8 cellular contexts compared by ENCODE assay signal in the genomic region with DNA sequence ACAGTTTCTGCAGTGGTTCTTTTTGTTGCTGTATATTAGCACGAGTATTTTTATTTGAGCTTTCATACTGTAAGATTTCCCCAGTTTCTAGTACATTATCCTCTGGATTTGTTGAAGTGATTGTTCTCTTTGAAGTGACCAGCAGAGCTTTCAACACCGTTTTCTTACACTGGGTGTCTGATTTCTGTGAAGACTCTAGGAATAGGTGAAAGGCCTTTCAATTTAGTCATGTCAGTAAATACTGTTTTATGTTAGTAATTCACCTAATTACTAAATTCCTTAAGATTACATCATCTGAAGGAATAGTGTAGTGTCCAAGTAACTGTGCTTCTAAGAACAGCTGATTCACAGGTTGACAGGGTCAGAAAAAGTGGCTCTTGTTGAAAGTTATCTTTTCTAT. TPM values are rescaled to one million over a fixed set of nuclear protein-coding genes. Genes with fewer than 3 reads are reported as not detected.
DNase-seq lines count a peak whose midpoint lies in the region; ATAC-seq, FAIRE-seq and TF ChIP-seq lines count a peak whose summit lies in the region.

No MANE protein-coding gene starts in this region.

- TF ChIP-seq CTCF in omental fat pad (IDR thresholded peaks at IDR 0.05): no peak

- H3K9ac ChIP-seq in endocrine pancreas (ENCODE audit: control insufficient read depth, insufficient read depth, low read length): no peak overlapping the region

- ATAC-seq in omental fat pad (ENCODE audit: low FRiP score): peak; percentile 14

- peaks cover 27% of the 10 kb centered on the region for H3K4me1 ChIP-seq in endocrine pancreas (ENCODE audit: control insufficient read depth, insufficient read depth, low read length)

- no peaks in the 10 kb centered on the region for H3K27me3 ChIP-seq in endocrine pancreas (ENCODE audit: control insufficient read depth, insufficient read depth, low read length)

- H3K9me3 ChIP-seq in endocrine pancreas (ENCODE audit: control insufficient read depth, low read length): no peaks in the 10 kb centered on the region

- TF ChIP-seq POLR2A in GM12891 (IDR thresholded peaks at IDR 0.05; ENCODE audit: low read depth, low read length): no peak

- H3K4me3 ChIP-seq in endocrine pancreas (ENCODE audit: control insufficient read depth, insufficient read depth, low read length): peak overlapping the region; percentile 99

- no peaks in the 10 kb centered on the region for H3K36me3 ChIP-seq in endocrine pancreas (ENCODE audit: control insufficient read depth, insufficient read depth, low read length)

- peak; percentile 69 for DNase-seq in ELR (ENCODE audit: low read depth)
- peak; percentile 22 for DNase-seq in OCI-M1 (lab: John Stamatoyannopoulos, UW)
- DNase-seq in omental fat pad (ENCODE audit: low spot score): no peak
- DNase-seq in GM12891 (ENCODE audit: insufficient read length, low spot score): no peak
- DNase-seq in activated CD4-positive, CD25-positive, alpha-beta regulatory T cell treated with anti-CD3 and anti-CD28 coated beads, Interleukin-2, amount 50 U/mL, for 72 hours: no peak
- no peak for DNase-seq in NCI-H2029 treated with DMSO at 0.1 percent for 48 hours (lab: John Stamatoyannopoulos, UW)
- DNase-seq in activated CD4-positive, alpha-beta T cell treated with anti-CD3 and anti-CD28 coated beads, Interleukin-2, amount 50 U/mL, for 48 hours: no peak

- FAIRE-seq in GM12891 (lab: Jason Lieb, UNC): no peak

TF ChIP-seq in GM12891, 5 proteins besides CTCF, POLR2A, EP300 and RAD21:
- no peak for TF ChIP-seq POLR2AphosphoS5 (IDR thresholded peaks at IDR 0.05; ENCODE audit: low read depth, low read length)
- no peak for TF ChIP-seq TAF1 (IDR thresholded peaks at IDR 0.05; ENCODE audit: low read depth, low read length)
- no peak for TF ChIP-seq PAX5 (IDR thresholded peaks at IDR 0.05; ENCODE audit: insufficient read depth, low read length, severe bottlenecking)
- no peak for TF ChIP-seq SPI1 (IDR thresholded peaks at IDR 0.05; ENCODE audit: low read depth, low read length)
- no peak for TF ChIP-seq POU2F2 (IDR thresholded peaks at IDR 0.05; ENCODE audit: low read depth, low read length)
TF ChIP-seq in GM12891: peak in this region for 0.

RNA-seq across cellular contexts. Expression of a gene that starts 2.3 kb away (rescaled TPM):
- 10 to 100 TPM; 49.1 to 63.5 (median 55.1) TPM for total RNA-seq in omental fat pad
- 18.6 TPM for polyA plus RNA-seq in GM12891 (2012; ENCODE audit: low read depth, missing spikeins)

Comparison
In these comparisons a context has a peak if more than half of its experiments do, and no peak if none do; other contexts are left out.
1. DNase-seq: peak in ELR (single experiment) and OCI-M1 (single experiment); none in omental fat pad (single experiment), GM12891 (single experiment), activated CD4-positive, CD25-positive, alpha-beta regulatory T cell treated with anti-CD3 and anti-CD28 coated beads, Interleukin-2, amount 50 U/mL, for 72 hours (single experiment), NCI-H2029 treated with DMSO at 0.1 percent for 48 hours (single experiment) and activated CD4-positive, alpha-beta T cell treated with anti-CD3 and anti-CD28 coated beads, Interleukin-2, amount 50 U/mL, for 48 hours (0 of 2).